Comparison of ENCODE assay signal across 12 cellular contexts in the genomic region with DNA sequence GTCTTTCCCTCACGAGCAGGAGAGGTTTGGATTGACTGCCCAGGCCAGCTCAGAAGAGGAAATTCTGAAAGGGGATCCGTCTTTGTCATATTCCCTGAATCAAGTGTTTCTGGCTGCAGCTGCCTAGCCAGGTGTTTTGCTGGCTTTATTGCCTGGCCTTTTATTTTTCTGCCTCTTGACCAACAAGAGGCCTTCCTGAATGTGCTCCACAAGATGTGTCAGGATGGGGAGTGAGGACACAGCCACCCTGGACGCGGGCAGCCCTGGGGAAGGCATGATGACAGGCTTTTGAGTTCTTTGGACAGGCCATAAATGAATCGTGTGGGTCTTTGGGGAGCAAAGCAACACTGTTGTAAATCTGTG.
DNase-seq lines count a peak whose midpoint lies in the region; ATAC-seq and TF ChIP-seq lines count a peak whose summit lies in the region.
"Had no signal": no experiment of that assay in that cellular context is flagged by ENCODE, and none has a peak within 500 bp of the region (broad histone marks: within the 10 kb centered on the region; RNA-seq: fewer than 3 reads in every experiment).

No MANE protein-coding gene starts in this region.

- no peaks in the 10 kb centered on the region for H3K27me3 Mint-ChIP-seq in effector memory CD8-positive, alpha-beta T cell
- H3K27me3 Mint-ChIP-seq in osteocyte (ENCODE audit: unreplicated experiment): no peaks in the 10 kb centered on the region
- H3K27me3 Mint-ChIP-seq: activated naive CD8-positive, alpha-beta T cell treated with anti-CD3 and anti-CD28 coated beads, Interleukin-2, amount 50 U/mL, for 24 hours; naive thymus-derived CD4-positive, alpha-beta T cell had no signal

- peaks cover 3% of the 10 kb centered on the region for H3K36me3 Mint-ChIP-seq in effector memory CD8-positive, alpha-beta T cell (ENCODE audit: insufficient read depth)
- H3K36me3 Mint-ChIP-seq in osteocyte (ENCODE audit: unreplicated experiment): no peaks in the 10 kb centered on the region

- no peaks in the 10 kb centered on the region for H3K9me3 Mint-ChIP-seq in effector memory CD8-positive, alpha-beta T cell
- no peaks in the 10 kb centered on the region for H3K9me3 Mint-ChIP-seq in osteocyte (ENCODE audit: unreplicated experiment)
- H3K9me3 Mint-ChIP-seq: activated naive CD8-positive, alpha-beta T cell treated with anti-CD3 and anti-CD28 coated beads, Interleukin-2, amount 50 U/mL, for 24 hours; naive thymus-derived CD4-positive, alpha-beta T cell had no signal

- TF ChIP-seq CTCF in osteocyte (IDR thresholded peaks at IDR 0.05): no peak

- H3K27ac Mint-ChIP-seq in effector memory CD8-positive, alpha-beta T cell: peak overlapping the region; percentile 80 to 85
- no peak overlapping the region for H3K27ac Mint-ChIP-seq in osteocyte (ENCODE audit: unreplicated experiment)
- H3K27ac Mint-ChIP-seq: activated naive CD8-positive, alpha-beta T cell treated with anti-CD3 and anti-CD28 coated beads, Interleukin-2, amount 50 U/mL, for 24 hours had no signal

- DNase-seq in COLO668 (lab: John Stamatoyannopoulos, UW; ENCODE audit: unreplicated experiment) (peak; percentile 86), NCI-H1105 treated with DMSO at 0.1 percent for 48 hours (lab: John Stamatoyannopoulos, UW) (peak; percentile 68), osteocyte (ENCODE audit: extremely low spot score, unreplicated experiment) (peak; percentile 49), putamen (ENCODE audit: low spot score) (no peak), SW480 (ENCODE audit: low spot score) (no peak)
- no peak for DNase-seq in effector memory CD8-positive, alpha-beta T cell
- DNase-seq in stimulated activated naive CD4-positive, alpha-beta T cell (lab: John Stamatoyannopoulos, UW): no peak
- DNase-seq: activated naive CD8-positive, alpha-beta T cell treated with anti-CD3 and anti-CD28 coated beads, Interleukin-2, amount 50 U/mL, for 24 hours; MV-4-11; naive thymus-derived CD4-positive, alpha-beta T cell; NCI-H2171; T-helper 9 cell had no signal

- no peak for ATAC-seq in effector memory CD8-positive, alpha-beta T cell (replicated peaks)

- H3K4me1 Mint-ChIP-seq in effector memory CD8-positive, alpha-beta T cell (ENCODE audit: low read depth in 2 of 2): peaks cover 23 to 33% of the 10 kb centered on the region in 2 donors
- peaks cover 3% of the 10 kb centered on the region for H3K4me1 Mint-ChIP-seq in osteocyte (ENCODE audit: unreplicated experiment)

- H3K4me3 Mint-ChIP-seq in effector memory CD8-positive, alpha-beta T cell: no peak overlapping the region
- no peak overlapping the region for H3K4me3 Mint-ChIP-seq in osteocyte (ENCODE audit: unreplicated experiment)
- H3K4me3 Mint-ChIP-seq: activated naive CD8-positive, alpha-beta T cell treated with anti-CD3 and anti-CD28 coated beads, Interleukin-2, amount 50 U/mL, for 24 hours; naive thymus-derived CD4-positive, alpha-beta T cell had no signal

Comparison
In these comparisons a context has a peak if more than half of its experiments do, and no peak if none do; other contexts are left out.
1. DNase-seq: peak in COLO668 (single experiment), NCI-H1105 treated with DMSO at 0.1 percent for 48 hours (single experiment) and osteocyte (single experiment); none in effector memory CD8-positive, alpha-beta T cell (0 of 3), putamen (single experiment), SW480 (single experiment) and stimulated activated naive CD4-positive, alpha-beta T cell (0 of 6).